10 cellular contexts compared by ENCODE assay signal in the genomic region with DNA sequence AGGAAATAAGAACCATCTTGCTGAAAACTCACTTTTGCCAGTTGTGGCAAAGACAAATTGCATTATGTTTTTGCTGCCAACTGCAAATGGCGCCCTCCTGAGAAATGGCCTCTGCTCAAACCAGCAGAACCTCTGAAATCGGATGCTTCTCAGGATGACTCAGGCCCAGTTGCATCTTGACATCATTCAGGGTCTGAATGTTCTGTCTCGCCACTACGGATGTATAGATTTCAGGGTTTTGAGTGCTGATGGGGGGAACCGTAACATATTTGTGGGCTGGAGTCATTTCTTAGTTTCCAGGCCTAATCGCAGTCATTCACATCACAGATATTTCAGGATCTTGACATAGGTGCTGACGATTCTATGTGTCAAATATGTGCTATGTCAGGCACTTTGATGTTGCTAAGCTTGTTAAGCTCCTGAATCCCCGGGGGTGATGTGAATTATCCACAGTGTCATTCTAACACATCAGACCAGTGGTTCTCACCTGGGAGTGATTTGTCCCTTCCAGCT.
DNase-seq lines count a peak whose midpoint lies in the region; ATAC-seq lines count a peak whose summit lies in the region.
"Had no signal": no experiment of that assay in that cellular context is flagged by ENCODE, and none has a peak within 500 bp of the region (broad histone marks: within the 10 kb centered on the region; RNA-seq: fewer than 3 reads in every experiment).

No MANE protein-coding gene starts in this region.

- peak; percentile 99 for DNase-seq in A172 (ENCODE audit: low spot score)
- DNase-seq in RKO (ENCODE audit: low spot score), result peak; percentile 79
- DNase-seq in fibroblast of the conjunctiva (ENCODE audit: low read depth), result peak; percentile 92
- no peak for DNase-seq in cerebellum (ENCODE audit: low spot score)
- no peak for DNase-seq in NCI-H1436 (lab: John Stamatoyannopoulos, UW)
- DNase-seq in MV-4-11 (lab: John Stamatoyannopoulos, UW), result no peak
- no peak for DNase-seq in SKM-1 (lab: John Stamatoyannopoulos, UW; ENCODE audit: unreplicated experiment)
- DNase-seq: NCI-H2227 treated with DMSO at 0.1 percent for 48 hours, sigmoid colon had no signal

- ATAC-seq in GM18511 (IDR thresholded peaks at IDR 0.05; ENCODE audit: unreplicated experiment), result peak; percentile 57

Comparison
In these comparisons a context has a peak if more than half of its experiments do, and no peak if none do; other contexts are left out.
1. DNase-seq: peak in A172 (single experiment), RKO (single experiment) and fibroblast of the conjunctiva (single experiment); none in cerebellum (single experiment), NCI-H1436 (single experiment), MV-4-11 (single experiment) and SKM-1 (single experiment).